8 cellular contexts compared by ENCODE assay signal in genomic region chr10:102853944-102854694, GRCh38. TPM values are rescaled to one million over a fixed set of nuclear protein-coding genes. Genes with fewer than 3 reads are reported as not detected.
DNase-seq lines count a peak whose midpoint lies in the region; ATAC-seq and TF ChIP-seq lines count a peak whose summit lies in the region.

TSS of gene BORCS7 (plus strand) at chr10:102854259. CDS start at chr10:102854287, 28 bp downstream.

- peak within 1 kb of the TSS; percentile 57 to 96 (median 83) for H3K4me3 ChIP-seq in dorsolateral prefrontal cortex
- peak within 1 kb of the TSS; percentile 66 to 84 (median 66) for H3K4me3 ChIP-seq in right lobe of liver

- TF ChIP-seq CTCF in C4-2B (conservative IDR thresholded peaks at IDR 0.05), result no peak
- TF ChIP-seq CTCF in dorsolateral prefrontal cortex (IDR thresholded peaks at IDR 0.05 in 54 of 56, conservative IDR thresholded peaks at IDR 0.05 in 2 of 56; ENCODE audit: low read depth in 1 of 56, partially characterized antibody in 56 of 56), result peak in 30 of 56 donors; percentile 4 to 52 (median 26)
- TF ChIP-seq CTCF in right lobe of liver (IDR thresholded peaks at IDR 0.05), result no peak

- H3K36me3 ChIP-seq in right lobe of liver, result no peaks in the 10 kb centered on the region

- H3K27ac ChIP-seq in C4-2B, result peak within 1 kb of the TSS; percentile 88
- H3K27ac ChIP-seq in dorsolateral prefrontal cortex, result peak within 1 kb of the TSS; percentile 74 to 100 (median 98)
- H3K27ac ChIP-seq in right lobe of liver, result peak within 1 kb of the TSS; percentile 85 to 97 (median 87)

- peak; percentile 99 for ATAC-seq in GM19395 (IDR thresholded peaks at IDR 0.05; ENCODE audit: unreplicated experiment)
- peak; percentile 96 for ATAC-seq in HG03565 (IDR thresholded peaks at IDR 0.05; ENCODE audit: unreplicated experiment)
- ATAC-seq in right lobe of liver, result peak; percentile 89 to 94 (median 90)

- no peaks in the 10 kb centered on the region for H3K9me3 ChIP-seq in right lobe of liver

- intact Hi-C loops in dorsolateral prefrontal cortex (cut with DNase I), result loop anchor here (5.0 to 10.0 kb wide), 3 partner anchors 109 to 429 kb away; partner anchors contain the start of genes FBXL15 (in 1 of the 2) and WBP1L (in 1 of the 2)
- intact Hi-C loops in right lobe of liver (cut with DNase I), result no loop called here

- no peaks in the 10 kb centered on the region for H3K27me3 ChIP-seq in dorsolateral prefrontal cortex
- H3K27me3 ChIP-seq in right lobe of liver, result no peaks in the 10 kb centered on the region

- DNase-seq in NCI-H774 (lab: John Stamatoyannopoulos, UW) (peak; percentile 76), dorsolateral prefrontal cortex (peak; percentile 91 to 100 (median 98)), right lobe of liver (peak; percentile 91 to 98 (median 96))
- DNase-seq in activated CD4-positive, alpha-beta T cell treated with anti-CD3 and anti-CD28 coated beads, Interleukin-2, amount 50 U/mL, for 48 hours, result peak; percentile 86 to 90
- DNase-seq in stimulated activated CD4-positive, alpha-beta T cell treated with anti-CD3 and anti-CD28 coated beads, Interleukin-4, amount 100 ng/mL, for 4 hours, result peak; percentile 75 to 85

- TF ChIP-seq POLR2A in right lobe of liver (IDR thresholded peaks at IDR 0.05), result peak; percentile 79

- WGBS in right lobe of liver (ENCODE audit: insufficient coverage, low coverage, low lambda C conversion rate, missing lambda C conversion rate), result 5% methylated on average over 22 of the region's 41 CpGs

- peaks cover 0 to 29% (median 9%) of the 10 kb centered on the region in 4 donors for H3K4me1 ChIP-seq in right lobe of liver

RNA-seq across cellular contexts. Expression of gene BORCS7, which starts in this region (rescaled TPM):
- total RNA-seq in dorsolateral prefrontal cortex (10 to 100 TPM; 13.2 to 36.5 (median 22.8) TPM), right lobe of liver (10 to 100 TPM; 14.2 to 36.4 (median 28.1) TPM)

Comparison
In these comparisons a context has a peak if more than half of its experiments do, and no peak if none do; other contexts are left out.
1. Peak in every context shown above with its lines: DNase-seq, ATAC-seq, H3K4me3 ChIP-seq and H3K27ac ChIP-seq.
2. CTCF ChIP-seq: peak in dorsolateral prefrontal cortex (30 of 56); none in C4-2B (single experiment) and right lobe of liver (0 of 4).
3. intact Hi-C loops: an anchor here in dorsolateral prefrontal cortex (5.0 to 10.0 kb wide); none called in right lobe of liver.